In the genomic region with DNA sequence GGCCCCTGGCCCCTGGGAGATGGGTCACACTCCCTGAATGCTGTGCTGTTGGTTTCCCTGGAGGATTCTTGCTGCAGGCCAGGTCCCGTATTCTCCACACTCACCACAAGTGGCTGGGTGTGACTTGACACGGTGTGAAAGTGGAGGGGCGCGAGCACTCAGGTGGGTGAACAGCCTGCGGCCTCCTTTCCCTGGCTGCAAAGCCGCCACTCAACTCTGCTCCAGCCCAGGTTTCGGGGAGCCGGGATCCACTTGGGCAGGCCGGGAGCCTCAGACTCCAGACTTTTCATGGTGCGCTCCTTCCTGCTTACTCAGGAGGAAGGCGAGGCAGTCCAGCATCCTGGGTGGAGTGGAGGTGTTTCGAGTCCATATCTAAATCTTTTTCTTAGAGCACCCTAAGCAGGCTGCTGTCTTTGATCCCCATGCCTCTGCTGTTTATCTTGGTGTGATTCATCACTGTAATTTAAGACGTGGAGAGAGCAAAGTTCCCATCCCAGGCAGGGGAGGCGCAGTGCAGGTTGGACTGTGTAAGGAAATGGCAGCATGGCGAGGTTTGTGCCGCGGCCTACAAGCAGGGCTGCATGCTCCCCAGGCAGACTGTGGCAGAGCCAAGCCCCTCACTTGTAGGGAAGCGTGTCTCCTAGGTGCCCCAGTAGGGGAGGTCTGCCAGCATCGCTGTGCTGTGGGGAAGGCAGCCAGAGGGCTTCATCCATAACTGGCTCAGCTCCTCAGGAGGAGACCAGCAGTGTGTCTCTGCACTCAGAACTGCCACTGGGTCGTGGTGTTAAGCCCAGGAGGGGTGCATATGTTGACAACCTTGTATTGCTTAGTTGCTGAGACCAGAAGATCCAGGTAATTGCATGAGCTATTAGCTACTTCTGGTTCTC, we compare ENCODE assay signal across 11 cellular contexts. TPM values are rescaled to one million over a fixed set of nuclear protein-coding genes. Genes with fewer than 3 reads are reported as not detected.
DNase-seq lines count a peak whose midpoint lies in the region; ATAC-seq and TF ChIP-seq lines count a peak whose summit lies in the region.
"Had no signal": no experiment of that assay in that cellular context is flagged by ENCODE, and none has a peak within 500 bp of the region (broad histone marks: within the 10 kb centered on the region; RNA-seq: fewer than 3 reads in every experiment).

No MANE protein-coding gene starts in this region.

- no peak overlapping the region for H3K4me2 ChIP-seq in H9 (ENCODE audit: insufficient read depth, insufficient read length, low read length)

- H3K79me1 ChIP-seq in H9 (ENCODE audit: insufficient read depth, low read depth, low read length, poor library complexity, severe bottlenecking) = no peaks in the 10 kb centered on the region

- H3K27me3 Mint-ChIP-seq in H9 (ENCODE audit: low read depth) = no peaks in the 10 kb centered on the region
- H3K27me3 Mint-ChIP-seq: activated CD8-positive, alpha-beta memory T cell treated with anti-CD3 and anti-CD28 coated beads, Interleukin-2, amount 10 ng/mL, durations not matched to agents 7 days and 5 days had no signal

- H4K5ac ChIP-seq in H9 (ENCODE audit: insufficient read length, low read depth, low read length) = peak overlapping the region; percentile 27

- no peak overlapping the region for H2AFZ ChIP-seq in H9 (ENCODE audit: low read length)

- no peak overlapping the region for H2BK20ac ChIP-seq in H9 (ENCODE audit: low read depth, low read length, poor library complexity, severe bottlenecking)

- H2AK5ac ChIP-seq in H9 (ENCODE audit: insufficient read length, low read length) = no peak overlapping the region

- no peak overlapping the region for H2BK5ac ChIP-seq in H9 (ENCODE audit: insufficient read length, low read length)

- H3K18ac ChIP-seq in H9 (ENCODE audit: insufficient read length, low read depth, low read length) = no peak overlapping the region

- no peaks in the 10 kb centered on the region for H3K23me2 ChIP-seq in H9 (ENCODE audit: insufficient read length, low read depth, low read length, poor library complexity, severe bottlenecking)

- H4K8ac ChIP-seq in H9 (replicated peaks; ENCODE audit: insufficient read length, low read depth, low read length) = no peak overlapping the region

- no peaks in the 10 kb centered on the region for H3K79me2 ChIP-seq in H9 (ENCODE audit: insufficient read depth, low read length)

- no peak overlapping the region for H3K4me3 ChIP-seq in fibroblast of mammary gland (ENCODE audit: control insufficient read depth, low read depth, low read length)
- H3K4me3 ChIP-seq: SJSA1 had no signal

- no peak overlapping the region for H3K56ac ChIP-seq in H9 (ENCODE audit: insufficient read length, low read depth, low read length)

- H4K91ac ChIP-seq in H9 (ENCODE audit: insufficient read length, low read depth, low read length) = no peak overlapping the region

- peak overlapping the region; percentile 19; the same call in 1 of the 2 replicates for H3K14ac ChIP-seq in H9 (ENCODE audit: insufficient read depth, low read length)

- H3K36me3 Mint-ChIP-seq in H9 (ENCODE audit: insufficient read depth in 1 of 3, low read depth in 3 of 3) = peaks cover 15 to 27% (median 21%) of the 10 kb centered on the region in 3 experiments

- peaks cover 0 to 8% of the 10 kb centered on the region in 2 experiments; a peak in 2 of 4 replicates for H3K4me1 Mint-ChIP-seq in H9

- no peak overlapping the region for H3T11ph ChIP-seq in H9 (ENCODE audit: low read length)

- H3K27ac ChIP-seq in H9 (ENCODE audit: insufficient read length, low read depth, low read length) = no peak overlapping the region
- H3K27ac ChIP-seq: neutrophil, SJSA1 had no signal

- no peak overlapping the region for H3K23ac ChIP-seq in H9 (ENCODE audit: insufficient read length, low read depth, low read length)

- no peak for DNase-seq in H9
- peak; percentile 34 for DNase-seq in NCI-H69 (lab: John Stamatoyannopoulos, UW)
- DNase-seq in fibroblast of mammary gland (ENCODE audit: low read depth) = peak; percentile 53
- DNase-seq in sciatic nerve (ENCODE audit: low spot score) = no peak
- DNase-seq in NOMO-1 (lab: John Stamatoyannopoulos, UW; ENCODE audit: unreplicated experiment in 2 of 2) = no peak
- DNase-seq: activated CD8-positive, alpha-beta memory T cell treated with anti-CD3 and anti-CD28 coated beads, Interleukin-2, amount 10 ng/mL, durations not matched to agents 7 days and 5 days; central memory CD4-positive, alpha-beta T cell had no signal

- no peaks in the 10 kb centered on the region for H3K9me3 Mint-ChIP-seq in H9

- H2BK12ac ChIP-seq in H9 (ENCODE audit: insufficient read length, low read depth, low read length) = no peak overlapping the region

- peaks cover 3% of the 10 kb centered on the region for H4K20me1 ChIP-seq in H9 (ENCODE audit: control insufficient read depth, insufficient read depth, insufficient read length)

- WGBS in H9 (ENCODE audit: extremely low coverage, insufficient read length, low lambda C conversion rate) = no CpG with 5 or more reads among the region's 20 CpGs

- H3K9me3 ChIP-seq in H9 (ENCODE audit: control insufficient read depth, low read depth, low read length) = no peaks in the 10 kb centered on the region
- H3K9me3 ChIP-seq: neutrophil had no signal

- no peaks in the 10 kb centered on the region for H3K27me3 ChIP-seq in H9 (ENCODE audit: insufficient read depth, low read length)
- H3K27me3 ChIP-seq: neutrophil, SJSA1 had no signal

- TF ChIP-seq CTCF in H9 (conservative IDR thresholded peaks at IDR 0.05) (no peak), fibroblast of mammary gland (conservative IDR thresholded peaks at IDR 0.05; ENCODE audit: control insufficient read depth, insufficient read depth, low read depth, low read length) (no peak)

- no peaks in the 10 kb centered on the region for H3K4me1 ChIP-seq in H9 (ENCODE audit: insufficient read depth, low read length)

- H3K27ac Mint-ChIP-seq in H9 = peak overlapping the region in 1 of 3 experiments; percentile 44; a peak in 2 of 7 replicates
- H3K27ac Mint-ChIP-seq: activated CD8-positive, alpha-beta memory T cell treated with anti-CD3 and anti-CD28 coated beads, Interleukin-2, amount 10 ng/mL, durations not matched to agents 7 days and 5 days had no signal

- H2BK15ac ChIP-seq in H9 (ENCODE audit: low read depth, low read length) = no peak overlapping the region

- no peak overlapping the region for H3K4ac ChIP-seq in H9 (ENCODE audit: low read depth, low read length)

- H3K9ac ChIP-seq in H9 (ENCODE audit: extremely low read depth, insufficient read length, low read length) = no peak overlapping the region

- ATAC-seq in sciatic nerve (peak; percentile 42), GM21619 (IDR thresholded peaks at IDR 0.05; ENCODE audit: unreplicated experiment) (no peak), GM21723 (IDR thresholded peaks at IDR 0.05; ENCODE audit: unreplicated experiment) (no peak)
- ATAC-seq: activated CD8-positive, alpha-beta memory T cell treated with anti-CD3 and anti-CD28 coated beads, Interleukin-2, amount 10 ng/mL, durations not matched to agents 7 days and 5 days had no signal

- intact Hi-C loops in sciatic nerve (cut with DNase I) = no loop called here

- no peak overlapping the region for H2BK120ac ChIP-seq in H9 (ENCODE audit: low read depth, low read length, poor library complexity, severe bottlenecking)

- no peak overlapping the region for H3K4me3 Mint-ChIP-seq in H9
- H3K4me3 Mint-ChIP-seq: activated CD8-positive, alpha-beta memory T cell treated with anti-CD3 and anti-CD28 coated beads, Interleukin-2, amount 10 ng/mL, durations not matched to agents 7 days and 5 days had no signal

RNA-seq across cellular contexts. Expression of a gene that starts 29.6 kb away (rescaled TPM):
- 13.5 and 13.6 TPM in 2 replicates for total RNA-seq in H9 (2021)
- 9.5 TPM for total RNA-seq in sciatic nerve

Comparison
In these comparisons a context has a peak if more than half of its experiments do, and no peak if none do; other contexts are left out.
1. DNase-seq: peak in NCI-H69 (single experiment) and fibroblast of mammary gland (single experiment); none in H9 (single experiment), sciatic nerve (single experiment) and NOMO-1 (0 of 2).